23 cellular contexts compared by ENCODE assay signal in genomic region chr16:80029706-80030481, GRCh38.
"Had no signal": no experiment of that assay in that cellular context is flagged by ENCODE, and none has a peak within 500 bp of the region (broad histone marks: within the 10 kb centered on the region; RNA-seq: fewer than 3 reads in every experiment).

No MANE protein-coding gene starts in this region.

- H3K27ac ChIP-seq: adrenal gland, heart left ventricle, left ventricle myocardium inferior, stomach, suprapubic skin, tibial nerve had no signal

- H3K4me3 Mint-ChIP-seq: activated CD4-positive, alpha-beta T cell treated with anti-CD3 and anti-CD28 coated beads for 36 hours; activated naive CD8-positive, alpha-beta T cell; activated T-cell treated with anti-CD3 and anti-CD28 coated beads, Interleukin-2, amount 50 U/mL, for 24 hours; stimulated activated memory B cell treated with anti-CD40 and anti-IgM and Interleukin-4, amounts not matched to agents 10 μg/mL and 1 μg/mL and 100 μg/mL, for 72 hours; WTC11 had no signal

- H3K27me3 ChIP-seq: adrenal gland, heart left ventricle, stomach, suprapubic skin, tibial nerve had no signal

- H3K36me3 ChIP-seq: adrenal gland, heart left ventricle, left ventricle myocardium inferior, stomach, suprapubic skin, tibial nerve had no signal

- H3K27me3 Mint-ChIP-seq: stimulated activated memory B cell treated with anti-CD40 and anti-IgM and Interleukin-4, amounts not matched to agents 10 μg/mL and 1 μg/mL and 100 μg/mL, for 72 hours had no signal

- H3K4me1 Mint-ChIP-seq: stimulated activated memory B cell treated with anti-CD40 and anti-IgM and Interleukin-4, amounts not matched to agents 10 μg/mL and 1 μg/mL and 100 μg/mL, for 72 hours had no signal

- H3K4me1 ChIP-seq: adrenal gland, left ventricle myocardium inferior, tibial nerve had no signal

- H3K9me3 ChIP-seq: adrenal gland, left ventricle myocardium inferior, suprapubic skin, tibial nerve had no signal

- DNase-seq: activated CD4-positive, alpha-beta T cell treated with anti-CD3 and anti-CD28 coated beads for 36 hours; activated CD4-positive, alpha-beta T cell treated with anti-CD3 and anti-CD28 coated beads, Interleukin-2, amount 50 U/mL, for 4 hours; activated CD8-positive, alpha-beta memory T cell treated with anti-CD3 and anti-CD28 coated beads for 24 hours; activated CD8-positive, alpha-beta memory T cell treated with anti-CD3 and anti-CD28 coated beads, Interleukin-2, amount 50 U/mL, for 4 hours; activated naive CD4-positive, alpha-beta T cell; activated T-cell treated with anti-CD3 and anti-CD28 coated beads, Interleukin-2, amount 50 U/mL, for 24 hours; adrenal gland; heart left ventricle; left ventricle myocardium inferior; occipital lobe; stimulated activated CD4-positive, alpha-beta T cell treated with anti-CD3 and anti-CD28 coated beads, Interleukin-15, amount 100 ng/mL, for 24 hours; stomach; T-helper 9 cell had no signal

- ATAC-seq: activated CD4-positive, alpha-beta T cell treated with anti-CD3 and anti-CD28 coated beads for 36 hours; heart left ventricle; sciatic nerve; stimulated activated memory B cell treated with anti-CD40 and anti-IgM and Interleukin-4, amounts not matched to agents 10 μg/mL and 1 μg/mL and 100 μg/mL, for 72 hours; WTC11 had no signal

- FAIRE-seq: endometrium, urothelium cell line had no signal

- H3K27ac Mint-ChIP-seq: activated CD4-positive, alpha-beta T cell treated with anti-CD3 and anti-CD28 coated beads for 36 hours; activated naive CD8-positive, alpha-beta T cell; activated T-cell treated with anti-CD3 and anti-CD28 coated beads, Interleukin-2, amount 50 U/mL, for 24 hours; activated T-helper 2 cell treated with anti-CD3 and anti-CD28 coated beads, Interferon-gamma antibody, Interleukin-2, Interleukin-4, amounts not matched to agents 10 μg/mL and 5 μg/mL and 100 μg/mL, durations not matched to agents 14 hours and 24 hours and 36 hours; stimulated activated memory B cell treated with anti-CD40 and anti-IgM and Interleukin-4, amounts not matched to agents 10 μg/mL and 1 μg/mL and 100 μg/mL, for 72 hours; WTC11 had no signal

- H3K36me3 Mint-ChIP-seq: activated naive CD8-positive, alpha-beta T cell; stimulated activated memory B cell treated with anti-CD40 and anti-IgM and Interleukin-4, amounts not matched to agents 10 μg/mL and 1 μg/mL and 100 μg/mL, for 72 hours had no signal

- H3K4me3 ChIP-seq: adrenal gland, heart left ventricle, left ventricle myocardium inferior, smooth muscle cell, stomach, suprapubic skin, tibial nerve had no signal
